ENCODE assay signal across 21 cellular contexts in the genomic region with DNA sequence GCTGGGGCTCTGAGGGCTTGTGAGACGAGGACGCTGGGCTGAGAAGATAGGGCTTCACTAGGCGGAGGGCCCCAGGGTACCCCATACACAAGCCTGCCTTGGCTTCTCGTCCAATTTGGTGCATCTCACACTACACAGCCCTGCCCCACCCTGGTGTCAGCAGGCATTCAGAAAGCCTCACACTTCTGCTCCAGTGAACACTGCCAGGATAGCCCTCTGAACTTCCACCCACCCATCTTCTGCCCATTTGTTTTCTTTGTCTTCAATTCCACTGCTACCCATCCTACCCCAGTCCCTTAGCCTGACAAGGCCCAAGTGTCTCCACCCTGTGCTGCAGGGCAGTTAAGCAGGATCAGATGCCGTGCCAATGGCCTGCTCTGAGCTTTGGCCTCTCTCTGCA. TPM values are rescaled to one million over a fixed set of nuclear protein-coding genes. Genes with fewer than 3 reads are reported as not detected.
DNase-seq lines count a peak whose midpoint lies in the region; ATAC-seq and TF ChIP-seq lines count a peak whose summit lies in the region.
"Had no signal": no experiment of that assay in that cellular context is flagged by ENCODE, and none has a peak within 500 bp of the region (broad histone marks: within the 10 kb centered on the region; RNA-seq: fewer than 3 reads in every experiment).

No MANE protein-coding gene starts in this region.

- no peak for DNase-seq in stimulated activated naive CD8-positive, alpha-beta T cell treated with anti-CD3 and anti-CD28 coated beads, Interleukin-15, amount 100 ng/mL, for 72 hours
- DNase-seq in NB4 (ENCODE audit: low read depth) (peak; percentile 18), erythroblast (lab: John Stamatoyannopoulos, UW) (peak; percentile 49 to 74), type B pancreatic cell (ENCODE audit: extremely low spot score, unreplicated experiment) (no peak), NCI-H1417 (lab: John Stamatoyannopoulos, UW) (no peak), A172 (ENCODE audit: low spot score) (no peak)
- DNase-seq: activated T-cell treated with anti-CD3 and anti-CD28 coated beads for 4 hours, AML-193, foreskin melanocyte, HCEC 1CT, NCI-H2171, NCI-H82, right cardiac atrium, RPMI8226 had no signal

- no peak for ATAC-seq in stimulated activated naive CD8-positive, alpha-beta T cell treated with anti-CD3 and anti-CD28 coated beads, Interleukin-15, amount 100 ng/mL, for 72 hours
- ATAC-seq in GM18868 (IDR thresholded peaks at IDR 0.05; ENCODE audit: unreplicated experiment): no peak
- ATAC-seq: right cardiac atrium had no signal

- TF ChIP-seq CTCF in NB4 (IDR thresholded peaks at IDR 0.05; ENCODE audit: low read depth, low read length): no peak
- no peak for TF ChIP-seq CTCF in type B pancreatic cell (conservative IDR thresholded peaks at IDR 0.05)

- H3K27ac Mint-ChIP-seq in stimulated activated naive CD8-positive, alpha-beta T cell treated with anti-CD3 and anti-CD28 coated beads, Interleukin-15, Interleukin-2, amounts not matched to agents 100 ng/mL and 50 ng/mL, for 24 hours: no peak overlapping the region
- H3K27ac Mint-ChIP-seq in stimulated activated naive CD8-positive, alpha-beta T cell treated with anti-CD3 and anti-CD28 coated beads, Interleukin-15, amount 100 ng/mL, for 72 hours: no peak overlapping the region
- H3K27ac Mint-ChIP-seq in type B pancreatic cell: peak overlapping the region; percentile 53

- H3K4me1 Mint-ChIP-seq in stimulated activated naive CD8-positive, alpha-beta T cell treated with anti-CD3 and anti-CD28 coated beads, Interleukin-15, Interleukin-2, amounts not matched to agents 100 ng/mL and 50 ng/mL, for 24 hours (ENCODE audit: low read depth): peaks cover 76% of the 10 kb centered on the region
- H3K4me1 Mint-ChIP-seq in stimulated activated naive CD8-positive, alpha-beta T cell treated with anti-CD3 and anti-CD28 coated beads, Interleukin-15, amount 100 ng/mL, for 72 hours: peaks cover 74% of the 10 kb centered on the region
- peaks cover 27% of the 10 kb centered on the region for H3K4me1 Mint-ChIP-seq in type B pancreatic cell (ENCODE audit: unreplicated experiment)

- TF ChIP-seq POLR2A in NB4 (IDR thresholded peaks at IDR 0.05; ENCODE audit: extremely low read depth, insufficient read length) (no peak), erythroblast (IDR thresholded peaks at IDR 0.05; ENCODE audit: low read length) (no peak)

- peaks cover 51% of the 10 kb centered on the region for H3K36me3 Mint-ChIP-seq in stimulated activated naive CD8-positive, alpha-beta T cell treated with anti-CD3 and anti-CD28 coated beads, Interleukin-15, Interleukin-2, amounts not matched to agents 100 ng/mL and 50 ng/mL, for 24 hours (ENCODE audit: low read depth)
- H3K36me3 Mint-ChIP-seq in type B pancreatic cell: peaks cover 25% of the 10 kb centered on the region

- no peaks in the 10 kb centered on the region for H3K27me3 Mint-ChIP-seq in stimulated activated naive CD8-positive, alpha-beta T cell treated with anti-CD3 and anti-CD28 coated beads, Interleukin-15, Interleukin-2, amounts not matched to agents 100 ng/mL and 50 ng/mL, for 24 hours
- H3K27me3 Mint-ChIP-seq in stimulated activated naive CD8-positive, alpha-beta T cell treated with anti-CD3 and anti-CD28 coated beads, Interleukin-15, amount 100 ng/mL, for 72 hours: no peaks in the 10 kb centered on the region
- no peaks in the 10 kb centered on the region for H3K27me3 Mint-ChIP-seq in type B pancreatic cell

- H3K4me3 Mint-ChIP-seq in stimulated activated naive CD8-positive, alpha-beta T cell treated with anti-CD3 and anti-CD28 coated beads, Interleukin-15, Interleukin-2, amounts not matched to agents 100 ng/mL and 50 ng/mL, for 24 hours: peak overlapping the region; percentile 3
- H3K4me3 Mint-ChIP-seq in stimulated activated naive CD8-positive, alpha-beta T cell treated with anti-CD3 and anti-CD28 coated beads, Interleukin-15, amount 100 ng/mL, for 72 hours: no peak overlapping the region
- peak overlapping the region; percentile 70 for H3K4me3 Mint-ChIP-seq in type B pancreatic cell

- no peak overlapping the region for H3K4me3 ChIP-seq in NB4 (ENCODE audit: low read depth, low read length)
- H3K4me3 ChIP-seq: suprapubic skin had no signal

- H3K9me3 Mint-ChIP-seq in stimulated activated naive CD8-positive, alpha-beta T cell treated with anti-CD3 and anti-CD28 coated beads, Interleukin-15, Interleukin-2, amounts not matched to agents 100 ng/mL and 50 ng/mL, for 24 hours: no peaks in the 10 kb centered on the region
- H3K9me3 Mint-ChIP-seq in stimulated activated naive CD8-positive, alpha-beta T cell treated with anti-CD3 and anti-CD28 coated beads, Interleukin-15, amount 100 ng/mL, for 72 hours: no peaks in the 10 kb centered on the region
- H3K9me3 Mint-ChIP-seq in type B pancreatic cell: no peaks in the 10 kb centered on the region

RNA-seq across cellular contexts. Expression of gene BUD13, which starts 1.9 kb away (rescaled TPM):
- 20.3 and 23.8 TPM in 2 replicates for total RNA-seq in type B pancreatic cell (ENCODE audit: low replicate concordance)
- 13.8 and 17.1 TPM in 2 replicates for total RNA-seq in A172 (2014; rRNA removed; shearing (Covaris generic))

RNA-seq across cellular contexts. Expression of gene ZPR1, which starts 13.2 kb away (rescaled TPM):
- 41.2 and 57.0 TPM in 2 replicates for total RNA-seq in type B pancreatic cell (ENCODE audit: low replicate concordance)
- total RNA-seq in A172 (2014; rRNA removed; shearing (Covaris generic)): 36.6 and 44.7 TPM in 2 replicates

RNA-seq across cellular contexts. Expression of gene APOA5, which starts 17.0 kb away (rescaled TPM):
- total RNA-seq in type B pancreatic cell (ENCODE audit: low replicate concordance): 0.95 TPM in 1 of 2 replicates, not detected in the other
- total RNA-seq in A172 (2014; rRNA removed; shearing (Covaris generic)): not detected in 2 replicates
- total RNA-seq: chondrocyte; Daoy; lower leg skin; right cardiac atrium; T-helper 1 cell treated with Interleukin-12 subunit alpha and Interleukin-12 subunit beta and Interleukin-4 antibody, amounts not matched to agents 30 ng/mL and 1 ng/mL, for 36 hours had no signal

RNA-seq across cellular contexts. Expression of gene APOA4, which starts 48.4 kb away (rescaled TPM):
- 21.7 and 88.5 TPM in 2 replicates for total RNA-seq in type B pancreatic cell (ENCODE audit: low replicate concordance)
- not detected in 2 replicates for total RNA-seq in A172 (2014; rRNA removed; shearing (Covaris generic))
- total RNA-seq: chondrocyte; Daoy; lower leg skin; right cardiac atrium; T-helper 1 cell treated with Interleukin-12 subunit alpha and Interleukin-12 subunit beta and Interleukin-4 antibody, amounts not matched to agents 30 ng/mL and 1 ng/mL, for 36 hours had no signal

RNA-seq across cellular contexts. Expression of gene APOC3, which starts 55.0 kb away (rescaled TPM):
- 21.6 and 54.4 TPM in 2 replicates for total RNA-seq in type B pancreatic cell (ENCODE audit: low replicate concordance)
- not detected in 2 replicates for total RNA-seq in A172 (2014; rRNA removed; shearing (Covaris generic))
- total RNA-seq: chondrocyte; Daoy; lower leg skin; T-helper 1 cell treated with Interleukin-12 subunit alpha and Interleukin-12 subunit beta and Interleukin-4 antibody, amounts not matched to agents 30 ng/mL and 1 ng/mL, for 36 hours had no signal

Comparison
In these comparisons a context has a peak if more than half of its experiments do, and no peak if none do; other contexts are left out.
1. H3K4me3 Mint-ChIP-seq: peak in stimulated activated naive CD8-positive, alpha-beta T cell treated with anti-CD3 and anti-CD28 coated beads, Interleukin-15, Interleukin-2, amounts not matched to agents 100 ng/mL and 50 ng/mL, for 24 hours (single experiment) and type B pancreatic cell (single experiment); none in stimulated activated naive CD8-positive, alpha-beta T cell treated with anti-CD3 and anti-CD28 coated beads, Interleukin-15, amount 100 ng/mL, for 72 hours (0 of 2).
2. DNase-seq: peak in NB4 (single experiment) and erythroblast (2 of 2); none in stimulated activated naive CD8-positive, alpha-beta T cell treated with anti-CD3 and anti-CD28 coated beads, Interleukin-15, amount 100 ng/mL, for 72 hours (0 of 2), type B pancreatic cell (single experiment), NCI-H1417 (0 of 3) and A172 (single experiment).